Comparison of ENCODE assay signal across 1 cellular context in genomic region chr2:195447353-195447975, GRCh38.
TF ChIP-seq lines count a peak whose summit lies in the region.

No MANE protein-coding gene starts in this region.

TF ChIP-seq in SK-N-SH, 30 proteins besides CTCF, POLR2A, EP300 and RAD21 (continued from another document):
- TF ChIP-seq FOXM1 (IDR thresholded peaks at IDR 0.05; ENCODE audit: low read depth) = no peak
- no peak for TF ChIP-seq RXRA (IDR thresholded peaks at IDR 0.05; ENCODE audit: borderline replicate concordance, low read depth)
- TF ChIP-seq PBX3 (IDR thresholded peaks at IDR 0.05) = no peak
